Comparison of ENCODE assay signal across 1 cellular context in the genomic region with DNA sequence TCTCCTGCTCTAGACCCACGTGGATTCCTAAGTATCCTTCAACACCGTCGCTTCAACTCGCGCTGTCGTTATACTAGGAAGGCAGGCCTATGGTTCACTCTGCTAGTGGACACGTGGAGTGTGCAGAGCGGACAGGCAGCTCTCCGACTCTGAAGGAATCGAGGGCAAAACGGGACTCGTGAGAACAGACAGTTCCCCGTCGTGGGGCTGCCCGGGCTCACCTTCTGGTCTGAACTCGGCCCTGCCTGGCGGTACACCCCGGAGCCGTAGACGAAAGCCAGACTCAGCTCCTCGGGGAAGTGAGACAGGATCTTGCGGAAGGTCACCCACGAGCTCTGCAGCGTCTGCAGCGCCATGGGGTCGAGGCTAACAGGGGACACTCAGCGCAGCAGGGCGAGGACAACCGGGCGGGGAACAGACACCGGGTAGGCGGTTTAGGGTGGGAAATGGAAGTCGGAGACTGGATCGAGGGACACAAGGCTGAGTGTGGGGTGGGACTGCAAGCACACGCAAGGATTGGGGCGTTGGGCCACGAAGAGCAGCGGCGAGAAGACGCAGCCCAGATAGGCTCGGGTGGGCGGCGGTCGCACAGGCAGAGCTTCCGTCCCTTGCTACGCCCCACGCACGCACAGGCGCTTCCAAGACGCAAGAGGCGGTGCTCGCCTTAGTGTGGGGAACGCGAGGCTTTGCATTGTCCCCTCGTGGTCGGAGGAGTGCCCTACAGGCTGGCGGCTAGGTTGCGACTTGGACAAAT.
A peak's percentile ranks its signal among the peaks of the same experiment; 100 is the strongest.
TF ChIP-seq lines count a peak whose summit lies in the region.

A gene with protein sequence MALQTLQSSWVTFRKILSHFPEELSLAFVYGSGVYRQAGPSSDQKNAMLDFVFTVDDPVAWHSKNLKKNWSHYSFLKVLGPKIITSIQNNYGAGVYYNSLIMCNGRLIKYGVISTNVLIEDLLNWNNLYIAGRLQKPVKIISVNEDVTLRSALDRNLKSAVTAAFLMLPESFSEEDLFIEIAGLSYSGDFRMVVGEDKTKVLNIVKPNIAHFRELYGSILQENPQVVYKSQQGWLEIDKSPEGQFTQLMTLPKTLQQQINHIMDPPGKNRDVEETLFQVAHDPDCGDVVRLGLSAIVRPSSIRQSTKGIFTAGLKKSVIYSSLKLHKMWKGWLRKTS (minus strand): TSS at position 605 of the 754 bp plus-strand sequence. CDS start 249 bp downstream, at position 356.

TF ChIP-seq in K562, 482 proteins besides CTCF, POLR2A, EP300 and RAD21 (continued from another document):
- TF ChIP-seq, protein P1, sequence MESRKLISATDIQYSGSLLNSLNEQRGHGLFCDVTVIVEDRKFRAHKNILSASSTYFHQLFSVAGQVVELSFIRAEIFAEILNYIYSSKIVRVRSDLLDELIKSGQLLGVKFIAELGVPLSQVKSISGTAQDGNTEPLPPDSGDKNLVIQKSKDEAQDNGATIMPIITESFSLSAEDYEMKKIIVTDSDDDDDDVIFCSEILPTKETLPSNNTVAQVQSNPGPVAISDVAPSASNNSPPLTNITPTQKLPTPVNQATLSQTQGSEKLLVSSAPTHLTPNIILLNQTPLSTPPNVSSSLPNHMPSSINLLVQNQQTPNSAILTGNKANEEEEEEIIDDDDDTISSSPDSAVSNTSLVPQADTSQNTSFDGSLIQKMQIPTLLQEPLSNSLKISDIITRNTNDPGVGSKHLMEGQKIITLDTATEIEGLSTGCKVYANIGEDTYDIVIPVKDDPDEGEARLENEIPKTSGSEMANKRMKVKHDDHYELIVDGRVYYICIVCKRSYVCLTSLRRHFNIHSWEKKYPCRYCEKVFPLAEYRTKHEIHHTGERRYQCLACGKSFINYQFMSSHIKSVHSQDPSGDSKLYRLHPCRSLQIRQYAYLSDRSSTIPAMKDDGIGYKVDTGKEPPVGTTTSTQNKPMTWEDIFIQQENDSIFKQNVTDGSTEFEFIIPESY (CRISPR knock-in tag; IDR thresholded peaks at IDR 0.05) = no peak
- TF ChIP-seq, protein P2, sequence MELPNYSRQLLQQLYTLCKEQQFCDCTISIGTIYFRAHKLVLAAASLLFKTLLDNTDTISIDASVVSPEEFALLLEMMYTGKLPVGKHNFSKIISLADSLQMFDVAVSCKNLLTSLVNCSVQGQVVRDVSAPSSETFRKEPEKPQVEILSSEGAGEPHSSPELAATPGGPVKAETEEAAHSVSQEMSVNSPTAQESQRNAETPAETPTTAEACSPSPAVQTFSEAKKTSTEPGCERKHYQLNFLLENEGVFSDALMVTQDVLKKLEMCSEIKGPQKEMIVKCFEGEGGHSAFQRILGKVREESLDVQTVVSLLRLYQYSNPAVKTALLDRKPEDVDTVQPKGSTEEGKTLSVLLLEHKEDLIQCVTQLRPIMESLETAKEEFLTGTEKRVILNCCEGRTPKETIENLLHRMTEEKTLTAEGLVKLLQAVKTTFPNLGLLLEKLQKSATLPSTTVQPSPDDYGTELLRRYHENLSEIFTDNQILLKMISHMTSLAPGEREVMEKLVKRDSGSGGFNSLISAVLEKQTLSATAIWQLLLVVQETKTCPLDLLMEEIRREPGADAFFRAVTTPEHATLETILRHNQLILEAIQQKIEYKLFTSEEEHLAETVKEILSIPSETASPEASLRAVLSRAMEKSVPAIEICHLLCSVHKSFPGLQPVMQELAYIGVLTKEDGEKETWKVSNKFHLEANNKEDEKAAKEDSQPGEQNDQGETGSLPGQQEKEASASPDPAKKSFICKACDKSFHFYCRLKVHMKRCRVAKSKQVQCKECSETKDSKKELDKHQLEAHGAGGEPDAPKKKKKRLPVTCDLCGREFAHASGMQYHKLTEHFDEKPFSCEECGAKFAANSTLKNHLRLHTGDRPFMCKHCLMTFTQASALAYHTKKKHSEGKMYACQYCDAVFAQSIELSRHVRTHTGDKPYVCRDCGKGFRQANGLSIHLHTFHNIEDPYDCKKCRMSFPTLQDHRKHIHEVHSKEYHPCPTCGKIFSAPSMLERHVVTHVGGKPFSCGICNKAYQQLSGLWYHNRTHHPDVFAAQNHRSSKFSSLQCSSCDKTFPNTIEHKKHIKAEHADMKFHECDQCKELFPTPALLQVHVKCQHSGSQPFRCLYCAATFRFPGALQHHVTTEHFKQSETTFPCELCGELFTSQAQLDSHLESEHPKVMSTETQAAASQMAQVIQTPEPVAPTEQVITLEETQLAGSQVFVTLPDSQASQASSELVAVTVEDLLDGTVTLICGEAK (IDR thresholded peaks at IDR 0.05) = peak; percentile 59; the same call in 1 of the 2 replicates
- TF ChIP-seq, protein P2 (CRISPR knock-in tag; IDR thresholded peaks at IDR 0.05) = no peak
- TF ChIP-seq RBM17 (IDR thresholded peaks at IDR 0.05; ENCODE audit: borderline replicate concordance, low read depth, low read length) (no peak), SMAD4 (CRISPR knock-in tag; conservative IDR thresholded peaks at IDR 0.05) (peak; percentile 30), ZNF3 (CRISPR knock-in tag; IDR thresholded peaks at IDR 0.05) (no peak), ZNF217 (CRISPR knock-in tag; IDR thresholded peaks at IDR 0.05) (no peak), ZNF766 (CRISPR knock-in tag; conservative IDR thresholded peaks at IDR 0.05) (peak; percentile 70; the same call in 1 of the 2 replicates), FOXK1 (CRISPR knock-in tag; IDR thresholded peaks at IDR 0.05; ENCODE audit: borderline replicate concordance) (peak; percentile 91; the same call in 1 of the 2 replicates), E2F3 (CRISPR knock-in tag; IDR thresholded peaks at IDR 0.05) (no peak), NRF1 (conservative IDR thresholded peaks at IDR 0.05 in 1 of 2, IDR thresholded peaks at IDR 0.05 in 1 of 2) (peak; percentile 85 to 88), TAF9B (IDR thresholded peaks at IDR 0.05; ENCODE audit: partially characterized antibody) (peak; percentile 90), POLR2AphosphoS5 (IDR thresholded peaks at IDR 0.05; ENCODE audit: control insufficient read depth, insufficient read depth, low read depth, low read length) (peak; percentile 84), JUND (IDR thresholded peaks at IDR 0.05; ENCODE audit: borderline replicate concordance, low read depth, low read length) (peak; percentile 73; the same call in 1 of the 2 replicates), JUND (tag; IDR thresholded peaks at IDR 0.05; ENCODE audit: borderline replicate concordance, low read depth, low read length) (peak; percentile 39; the same call in 1 of the 3 replicates), CBX1 (IDR thresholded peaks at IDR 0.05; ENCODE audit: low read depth) (peak; percentile 72; the same call in 1 of the 2 replicates), KLF6 (CRISPR knock-in tag; IDR thresholded peaks at IDR 0.05; ENCODE audit: borderline replicate concordance) (0 out of 2 replicates have a peak, but pooled peaks have one; percentile 44), ELF2 (CRISPR knock-in tag; IDR thresholded peaks at IDR 0.05) (0 out of 2 replicates have a peak, but pooled peaks have one; percentile 63)
- TF ChIP-seq, protein P3, sequence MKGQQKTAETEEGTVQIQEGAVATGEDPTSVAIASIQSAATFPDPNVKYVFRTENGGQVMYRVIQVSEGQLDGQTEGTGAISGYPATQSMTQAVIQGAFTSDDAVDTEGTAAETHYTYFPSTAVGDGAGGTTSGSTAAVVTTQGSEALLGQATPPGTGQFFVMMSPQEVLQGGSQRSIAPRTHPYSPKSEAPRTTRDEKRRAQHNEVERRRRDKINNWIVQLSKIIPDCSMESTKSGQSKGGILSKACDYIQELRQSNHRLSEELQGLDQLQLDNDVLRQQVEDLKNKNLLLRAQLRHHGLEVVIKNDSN (CRISPR knock-in tag; IDR thresholded peaks at IDR 0.05) = peak; percentile 57
- TF ChIP-seq, protein P4, sequence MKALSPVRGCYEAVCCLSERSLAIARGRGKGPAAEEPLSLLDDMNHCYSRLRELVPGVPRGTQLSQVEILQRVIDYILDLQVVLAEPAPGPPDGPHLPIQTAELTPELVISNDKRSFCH (CRISPR knock-in tag; IDR thresholded peaks at IDR 0.05) = no peak
- TF ChIP-seq, protein P4 (tag; IDR thresholded peaks at IDR 0.05) = 0 out of 2 replicates have a peak, but pooled peaks have one; percentile 9
- TF ChIP-seq, protein P5, sequence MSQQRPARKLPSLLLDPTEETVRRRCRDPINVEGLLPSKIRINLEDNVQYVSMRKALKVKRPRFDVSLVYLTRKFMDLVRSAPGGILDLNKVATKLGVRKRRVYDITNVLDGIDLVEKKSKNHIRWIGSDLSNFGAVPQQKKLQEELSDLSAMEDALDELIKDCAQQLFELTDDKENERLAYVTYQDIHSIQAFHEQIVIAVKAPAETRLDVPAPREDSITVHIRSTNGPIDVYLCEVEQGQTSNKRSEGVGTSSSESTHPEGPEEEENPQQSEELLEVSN (IDR thresholded peaks at IDR 0.05; ENCODE audit: borderline replicate concordance in 1 of 2, extremely low read depth in 1 of 2, insufficient read depth in 1 of 2, insufficient read length in 1 of 2, low read depth in 1 of 2, low read length in 1 of 2, poor library complexity in 1 of 2, severe bottlenecking in 1 of 2) = peak; percentile 68 to 86
- TF ChIP-seq, protein P6, sequence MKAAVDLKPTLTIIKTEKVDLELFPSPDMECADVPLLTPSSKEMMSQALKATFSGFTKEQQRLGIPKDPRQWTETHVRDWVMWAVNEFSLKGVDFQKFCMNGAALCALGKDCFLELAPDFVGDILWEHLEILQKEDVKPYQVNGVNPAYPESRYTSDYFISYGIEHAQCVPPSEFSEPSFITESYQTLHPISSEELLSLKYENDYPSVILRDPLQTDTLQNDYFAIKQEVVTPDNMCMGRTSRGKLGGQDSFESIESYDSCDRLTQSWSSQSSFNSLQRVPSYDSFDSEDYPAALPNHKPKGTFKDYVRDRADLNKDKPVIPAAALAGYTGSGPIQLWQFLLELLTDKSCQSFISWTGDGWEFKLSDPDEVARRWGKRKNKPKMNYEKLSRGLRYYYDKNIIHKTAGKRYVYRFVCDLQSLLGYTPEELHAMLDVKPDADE (conservative IDR thresholded peaks at IDR 0.05; ENCODE audit: control insufficient read depth, low read depth, low read length) = peak; percentile 80
- TF ChIP-seq, protein P7, sequence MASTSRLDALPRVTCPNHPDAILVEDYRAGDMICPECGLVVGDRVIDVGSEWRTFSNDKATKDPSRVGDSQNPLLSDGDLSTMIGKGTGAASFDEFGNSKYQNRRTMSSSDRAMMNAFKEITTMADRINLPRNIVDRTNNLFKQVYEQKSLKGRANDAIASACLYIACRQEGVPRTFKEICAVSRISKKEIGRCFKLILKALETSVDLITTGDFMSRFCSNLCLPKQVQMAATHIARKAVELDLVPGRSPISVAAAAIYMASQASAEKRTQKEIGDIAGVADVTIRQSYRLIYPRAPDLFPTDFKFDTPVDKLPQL (IDR thresholded peaks at IDR 0.05; ENCODE audit: extremely low read depth, insufficient read length) = no peak
